In the genomic region with DNA sequence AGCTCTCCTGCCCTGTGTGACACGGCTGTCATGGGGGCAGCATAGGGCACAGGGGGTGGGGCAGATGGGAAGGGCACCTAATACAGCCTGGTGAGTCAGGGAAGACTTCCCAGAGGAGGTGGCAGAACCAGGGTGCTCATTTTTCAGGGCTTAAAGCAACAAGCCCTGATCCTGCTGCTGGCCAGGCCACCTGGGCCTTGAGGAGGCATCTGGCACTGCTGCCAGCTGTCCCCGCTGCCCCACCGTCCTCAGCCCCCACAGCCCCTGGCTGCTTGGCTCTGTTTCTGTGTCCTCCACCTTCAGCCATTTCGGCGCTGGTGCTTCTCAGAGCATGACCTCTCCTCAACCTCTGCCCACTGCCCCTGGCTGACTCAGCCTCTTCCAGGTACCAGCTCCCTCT, we compare ENCODE assay signal across 15 cellular contexts. TPM values are rescaled to one million over a fixed set of nuclear protein-coding genes. Genes with fewer than 3 reads are reported as not detected.
DNase-seq lines count a peak whose midpoint lies in the region; ATAC-seq, FAIRE-seq and TF ChIP-seq lines count a peak whose summit lies in the region.
"Had no signal": no experiment of that assay in that cellular context is flagged by ENCODE, and none has a peak within 500 bp of the region (broad histone marks: within the 10 kb centered on the region; RNA-seq: fewer than 3 reads in every experiment).

No MANE protein-coding gene starts in this region.

- peaks cover 13% of the 10 kb centered on the region for H3F3A ChIP-seq in PC-9 (ENCODE audit: insufficient read depth, low read depth)

- no peak for DNase-seq in T-helper 1 cell
- no peak for DNase-seq in activated CD4-positive, alpha-beta memory T cell treated with anti-CD3 and anti-CD28 coated beads for 36 hours
- no peak for DNase-seq in esophagus squamous epithelium (lab: John Stamatoyannopoulos, UW)
- no peak for DNase-seq in stimulated activated naive B cell treated with anti-CD40 and anti-IgM and Interleukin-4, amounts not matched to agents 10 μg/mL and 1 μg/mL and 100 μg/mL, for 72 hours
- no peak for DNase-seq in T-helper 9 cell
- no peak for DNase-seq in PC-9
- DNase-seq in frontal cortex (ENCODE audit: low spot score in 2 of 2): no peak
- DNase-seq: DMS 273 treated with DMSO at 0.1 percent for 48 hours; foreskin melanocyte; NCI-H1105; NCI-H510A treated with DMSO at 0.1 percent for 48 hours; stimulated activated naive CD4-positive, alpha-beta T cell; WERI-Rb-1 had no signal

- peak overlapping the region; percentile 21 for H3K27ac Mint-ChIP-seq in T-helper 1 cell treated with Interleukin-12 subunit alpha and Interleukin-12 subunit beta and Interleukin-4 antibody, amounts not matched to agents 30 μg/mL and 1 μg/mL, for 36 hours
- H3K27ac Mint-ChIP-seq in activated CD4-positive, alpha-beta memory T cell treated with anti-CD3 and anti-CD28 coated beads for 36 hours: peak overlapping the region; percentile 53
- peak overlapping the region; percentile 94 for H3K27ac Mint-ChIP-seq in stimulated activated naive B cell treated with anti-CD40 and anti-IgM and Interleukin-4, amounts not matched to agents 10 μg/mL and 1 μg/mL and 100 μg/mL, for 72 hours
- H3K27ac Mint-ChIP-seq: GM23338 had no signal

- POLR2A ChIA-PET in activated CD4-positive, alpha-beta memory T cell treated with anti-CD3 and anti-CD28 coated beads for 36 hours (lab: Charles Lee): interaction anchor here (0.8 to 1.9 kb wide), 3 partner anchors 15 to 53 kb away, joined by 3 to 5 read pairs (median 3); partner anchors contain the start of gene RELA
- POLR2A ChIA-PET in PC-9 (lab: Charles Lee; ENCODE audit: unreplicated experiment): interaction anchor here (0.5 kb wide), 1 partner anchor 259 kb away, joined by 12 read pairs; no protein-coding TSS in a partner anchor

- CTCF ChIA-PET in activated CD4-positive, alpha-beta memory T cell treated with anti-CD3 and anti-CD28 coated beads for 36 hours (lab: Charles Lee): interaction anchor here (0.7 to 2.6 kb wide), 5 partner anchors 16 to 170 kb away, joined by 3 to 12 read pairs (median 4); no protein-coding TSS in a partner anchor
- CTCF ChIA-PET in PC-9 (lab: Charles Lee): interaction anchor here (0.6 kb wide), 1 partner anchor 82 kb away, joined by 5 read pairs; no protein-coding TSS in a partner anchor

- BruUV-seq in PC-9 (replicated peaks; lab: Mats Ljungman, UMichigan): no TSS peak

- H3K4me3 ChIP-seq in esophagus squamous epithelium: peak overlapping the region in 1 of 4 donors; percentile 14
- H3K4me3 ChIP-seq in PC-9: no peak overlapping the region
- H3K4me3 ChIP-seq: GM23338 had no signal

- FAIRE-seq in frontal cortex (lab: Jason Lieb, UNC): no peak

- peaks cover 23% of the 10 kb centered on the region for H3K36me3 Mint-ChIP-seq in T-helper 1 cell treated with Interleukin-12 subunit alpha and Interleukin-12 subunit beta and Interleukin-4 antibody, amounts not matched to agents 30 μg/mL and 1 μg/mL, for 36 hours (ENCODE audit: low read depth)
- H3K36me3 Mint-ChIP-seq in activated CD4-positive, alpha-beta memory T cell treated with anti-CD3 and anti-CD28 coated beads for 36 hours: peaks cover 34% of the 10 kb centered on the region
- H3K36me3 Mint-ChIP-seq in stimulated activated naive B cell treated with anti-CD40 and anti-IgM and Interleukin-4, amounts not matched to agents 10 μg/mL and 1 μg/mL and 100 μg/mL, for 72 hours: peaks cover 41 to 70% of the 10 kb centered on the region in 2 donors

- H3K4me3 Mint-ChIP-seq in T-helper 1 cell treated with Interleukin-12 subunit alpha and Interleukin-12 subunit beta and Interleukin-4 antibody, amounts not matched to agents 30 μg/mL and 1 μg/mL, for 36 hours: no peak overlapping the region
- no peak overlapping the region for H3K4me3 Mint-ChIP-seq in activated CD4-positive, alpha-beta memory T cell treated with anti-CD3 and anti-CD28 coated beads for 36 hours
- no peak overlapping the region for H3K4me3 Mint-ChIP-seq in stimulated activated naive B cell treated with anti-CD40 and anti-IgM and Interleukin-4, amounts not matched to agents 10 μg/mL and 1 μg/mL and 100 μg/mL, for 72 hours
- H3K4me3 Mint-ChIP-seq: GM23338 had no signal

- no peak overlapping the region for H2AFZ ChIP-seq in PC-9
- H2AFZ ChIP-seq: GM23338 had no signal

- 72 to 80% methylated on average over 4 to 5 of the region's 5 CpGs for WGBS in esophagus squamous epithelium, 2 donors

- no peak overlapping the region for H3K4me2 ChIP-seq in PC-9
- H3K4me2 ChIP-seq: GM23338 had no signal

- no peak for TF ChIP-seq POLR2A in esophagus squamous epithelium (IDR thresholded peaks at IDR 0.05)

- no peak for TF ChIP-seq CTCF in esophagus squamous epithelium (IDR thresholded peaks at IDR 0.05)
- no peak for TF ChIP-seq CTCF in PC-9 (conservative IDR thresholded peaks at IDR 0.05)

- H3K9me3 ChIP-seq in esophagus squamous epithelium (no peaks in the 10 kb centered on the region), PC-9 (ENCODE audit: insufficient read depth, low read depth) (no peaks in the 10 kb centered on the region)

- intact Hi-C loops in activated CD4-positive, alpha-beta memory T cell treated with anti-CD3 and anti-CD28 coated beads for 36 hours (cut with micrococcal nuclease): no loop called here
- intact Hi-C loops in esophagus squamous epithelium (cut with DNase I) (loop anchor here (10.0 kb wide), 1 partner anchor 65 kb away; no protein-coding TSS in a partner anchor), PC-9 (cut with micrococcal nuclease; ENCODE audit: unreplicated experiment) (no loop called here)

- ATAC-seq in stimulated activated naive B cell treated with anti-CD40 and anti-IgM and Interleukin-4, amounts not matched to agents 10 μg/mL and 1 μg/mL and 100 μg/mL, for 72 hours (replicated peaks): no peak
- ATAC-seq: GM23338 had no signal

- H3K4me1 ChIP-seq in esophagus squamous epithelium (peaks cover 48 to 77% (median 49%) of the 10 kb centered on the region in 3 donors), PC-9 (replicated peaks; ENCODE audit: insufficient read depth) (peaks cover 16% of the 10 kb centered on the region; the same call in 1 of the 2 replicates)

- H3K27me3 Mint-ChIP-seq in T-helper 1 cell treated with Interleukin-12 subunit alpha and Interleukin-12 subunit beta and Interleukin-4 antibody, amounts not matched to agents 30 μg/mL and 1 μg/mL, for 36 hours (ENCODE audit: low read depth): no peaks in the 10 kb centered on the region
- no peaks in the 10 kb centered on the region for H3K27me3 Mint-ChIP-seq in activated CD4-positive, alpha-beta memory T cell treated with anti-CD3 and anti-CD28 coated beads for 36 hours
- no peaks in the 10 kb centered on the region for H3K27me3 Mint-ChIP-seq in stimulated activated naive B cell treated with anti-CD40 and anti-IgM and Interleukin-4, amounts not matched to agents 10 μg/mL and 1 μg/mL and 100 μg/mL, for 72 hours

- H3K9me2 ChIP-seq in PC-9 (ENCODE audit: insufficient read depth): no peaks in the 10 kb centered on the region

- H3K79me2 ChIP-seq in PC-9 (ENCODE audit: low read depth): peaks cover 42% of the 10 kb centered on the region

- H3K9me3 Mint-ChIP-seq in T-helper 1 cell treated with Interleukin-12 subunit alpha and Interleukin-12 subunit beta and Interleukin-4 antibody, amounts not matched to agents 30 μg/mL and 1 μg/mL, for 36 hours: no peaks in the 10 kb centered on the region
- H3K9me3 Mint-ChIP-seq in activated CD4-positive, alpha-beta memory T cell treated with anti-CD3 and anti-CD28 coated beads for 36 hours: no peaks in the 10 kb centered on the region
- H3K9me3 Mint-ChIP-seq in stimulated activated naive B cell treated with anti-CD40 and anti-IgM and Interleukin-4, amounts not matched to agents 10 μg/mL and 1 μg/mL and 100 μg/mL, for 72 hours: no peaks in the 10 kb centered on the region
- H3K9me3 Mint-ChIP-seq: GM23338 had no signal

- peaks cover 8% of the 10 kb centered on the region; the same call in 1 of the 2 replicates for H4K20me1 ChIP-seq in PC-9 (ENCODE audit: insufficient read depth)

- no peaks in the 10 kb centered on the region for H3K27me3 ChIP-seq in esophagus squamous epithelium
- no peaks in the 10 kb centered on the region for H3K27me3 ChIP-seq in PC-9 (ENCODE audit: insufficient read depth, low read depth)

- H3K36me3 ChIP-seq in esophagus squamous epithelium: peaks cover 9 to 79% (median 11%) of the 10 kb centered on the region in 3 donors
- no peaks in the 10 kb centered on the region for H3K36me3 ChIP-seq in PC-9 (ENCODE audit: low read depth)

- H3K27ac ChIP-seq in esophagus squamous epithelium (peak overlapping the region in 3 of 4 donors; percentile 17 to 96 (median 57)), PC-9 (no peak overlapping the region)
- H3K27ac ChIP-seq: WERI-Rb-1 had no signal

- peaks cover 31% of the 10 kb centered on the region for H3K4me1 Mint-ChIP-seq in T-helper 1 cell treated with Interleukin-12 subunit alpha and Interleukin-12 subunit beta and Interleukin-4 antibody, amounts not matched to agents 30 μg/mL and 1 μg/mL, for 36 hours (ENCODE audit: low read depth)
- peaks cover 41% of the 10 kb centered on the region for H3K4me1 Mint-ChIP-seq in activated CD4-positive, alpha-beta memory T cell treated with anti-CD3 and anti-CD28 coated beads for 36 hours (ENCODE audit: low read depth)
- H3K4me1 Mint-ChIP-seq in stimulated activated naive B cell treated with anti-CD40 and anti-IgM and Interleukin-4, amounts not matched to agents 10 μg/mL and 1 μg/mL and 100 μg/mL, for 72 hours: peaks cover 41 to 48% of the 10 kb centered on the region in 2 donors

RNA-seq across cellular contexts. Expression of gene MAP3K11, which starts 4.3 kb away (rescaled TPM):
- 10 to 100 TPM; 56.7 to 62.6 TPM for total RNA-seq in activated CD4-positive, alpha-beta memory T cell treated with anti-CD3 and anti-CD28 coated beads for 36 hours
- 10 to 100 TPM; 27.5 to 33.0 (median 30.4) TPM for total RNA-seq in esophagus squamous epithelium
- total RNA-seq in PC-9 (2021): 87.2 and 90.3 TPM in 2 replicates
- 6.9 TPM for total RNA-seq in frontal cortex

RNA-seq across cellular contexts. Expression of gene PCNX3, which starts 5.9 kb away (rescaled TPM):
- total RNA-seq in activated CD4-positive, alpha-beta memory T cell treated with anti-CD3 and anti-CD28 coated beads for 36 hours: 10 to 100 TPM; 29.8 to 32.1 TPM
- total RNA-seq in esophagus squamous epithelium (10 to 100 TPM; 24.0 to 40.0 (median 30.9) TPM), PC-9 (2021) (76.9 and 85.9 TPM in 2 replicates), frontal cortex (7.7 TPM)

RNA-seq across cellular contexts. Expression of gene KCNK7, which starts 14.1 kb away (rescaled TPM):
- total RNA-seq in activated CD4-positive, alpha-beta memory T cell treated with anti-CD3 and anti-CD28 coated beads for 36 hours: under 1 TPM; 0.29 to 0.31 TPM
- total RNA-seq in esophagus squamous epithelium (10 to 100 TPM in 3 of 4 donors, 1 to 10 TPM in 1; 5.5 to 22.5 (median 15.2) TPM), PC-9 (2021) (2.1 TPM in 1 of 2 replicates, not detected in the other), frontal cortex (not detected)
- total RNA-seq: GM23338 had no signal

RNA-seq across cellular contexts. Expression of gene SIPA1, which starts 28.2 kb away (rescaled TPM):
- total RNA-seq in activated CD4-positive, alpha-beta memory T cell treated with anti-CD3 and anti-CD28 coated beads for 36 hours: 100 to 1,000 TPM; 163 to 167 TPM
- 10 to 100 TPM in 3 of 4 donors, 1 to 10 TPM in 1; 7.8 to 29.2 (median 27.5) TPM for total RNA-seq in esophagus squamous epithelium
- 65.6 and 81.3 TPM in 2 replicates for total RNA-seq in PC-9 (2021)
- 3.7 TPM for total RNA-seq in frontal cortex

RNA-seq across cellular contexts. Expression of gene EHBP1L1, which starts 33.9 kb away (rescaled TPM):
- total RNA-seq in activated CD4-positive, alpha-beta memory T cell treated with anti-CD3 and anti-CD28 coated beads for 36 hours: 100 to 1,000 TPM; 137 to 141 TPM
- total RNA-seq in esophagus squamous epithelium (100 to 1,000 TPM in 1 of 4 donors, 10 to 100 TPM in 3; 46.5 to 101 (median 87.4) TPM), PC-9 (2021) (123 and 170 TPM in 2 replicates), frontal cortex (8.6 TPM)

Comparison
In these comparisons a context has a peak if more than half of its experiments do, and no peak if none do; other contexts are left out.
1. H3K27ac Mint-ChIP-seq: peak in every context shown above with its lines; median percentile 94 in stimulated activated naive B cell treated with anti-CD40 and anti-IgM and Interleukin-4, amounts not matched to agents 10 μg/mL and 1 μg/mL and 100 μg/mL, for 72 hours; 53 in activated CD4-positive, alpha-beta memory T cell treated with anti-CD3 and anti-CD28 coated beads for 36 hours; 21 in T-helper 1 cell treated with Interleukin-12 subunit alpha and Interleukin-12 subunit beta and Interleukin-4 antibody, amounts not matched to agents 30 μg/mL and 1 μg/mL, for 36 hours.